20 cellular contexts compared by ENCODE assay signal in the genomic region with DNA sequence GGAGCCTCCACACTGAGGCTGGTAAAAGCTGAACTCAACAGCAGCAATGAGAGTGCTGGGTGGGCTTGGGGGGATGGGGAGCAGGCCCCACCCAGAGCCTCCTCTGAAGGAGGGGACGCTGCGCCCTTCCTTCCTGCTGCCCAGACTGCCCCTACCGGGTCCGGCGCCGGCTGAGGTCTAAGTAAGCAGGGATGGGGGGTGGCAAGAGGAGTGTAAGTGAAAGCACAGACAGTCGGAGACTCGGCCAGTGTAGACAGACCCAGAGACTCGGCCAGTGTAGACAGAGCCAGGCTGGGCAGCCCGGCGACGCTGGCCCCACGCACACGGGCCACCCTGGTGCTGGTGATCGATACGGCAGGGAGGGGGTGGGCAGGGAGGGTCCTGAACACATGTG. TPM values are rescaled to one million over a fixed set of nuclear protein-coding genes. Genes with fewer than 3 reads are reported as not detected.
"Had no signal": no experiment of that assay in that cellular context is flagged by ENCODE, and none has a peak within 500 bp of the region (broad histone marks: within the 10 kb centered on the region; RNA-seq: fewer than 3 reads in every experiment).

No MANE protein-coding gene starts in this region.

- H3K27me3 ChIP-seq: upper lobe of right lung had no signal

- H3K9me3 Mint-ChIP-seq: activated B cell treated with CpG ODN at 0.5 μM for 24 hours; activated CD4-positive, alpha-beta T cell treated with anti-CD3 and anti-CD28 coated beads, Interleukin-2, amount 10 ng/mL, durations not matched to agents 24 days and 14 days; activated naive CD4-positive, alpha-beta T cell treated with anti-CD3 and anti-CD28 coated beads, Interleukin-2, amount 50 U/mL, for 72 hours; activated T-helper 17 cell treated with anti-CD3 and anti-CD28 coated beads, Interleukin-2, amount 50 U/mL, for 72 hours; T-helper 1 cell treated with Interleukin-12 subunit alpha and Interleukin-12 subunit beta and Interleukin-4 antibody, amounts not matched to agents 30 μg/mL and 1 μg/mL, for 36 hours had no signal

- ATAC-seq: activated naive CD4-positive, alpha-beta T cell treated with anti-CD3 and anti-CD28 coated beads, Interleukin-2, amount 50 U/mL, for 72 hours; activated T-helper 17 cell treated with anti-CD3 and anti-CD28 coated beads, Interleukin-2, amount 50 U/mL, for 72 hours; lower lobe of right lung; SK-N-SH treated with all-trans-retinoic acid at 6 μM for 48 hours; upper lobe of right lung had no signal

- H3K4me3 ChIP-seq: lower lobe of right lung, sigmoid colon, upper lobe of right lung had no signal

- DNase-seq: activated B cell treated with CpG ODN at 0.5 μM for 24 hours; activated CD4-positive, alpha-beta T cell treated with anti-CD3 and anti-CD28 coated beads, Interleukin-2, amount 10 ng/mL, durations not matched to agents 24 days and 14 days; activated T-cell treated with anti-CD3 and anti-CD28 coated beads for 4 hours; foreskin melanocyte; naive B cell; sigmoid colon; stimulated activated CD4-positive, alpha-beta T cell treated with anti-CD3 and anti-CD28 coated beads, Interleukin-12 subunit alpha, Interleukin-12 subunit beta, amount 100 ng/mL, for 4 hours; stimulated activated naive CD4-positive, alpha-beta T cell treated with Interleukin-2 at 50 U/mL for 16 hours; upper lobe of right lung had no signal

- H3K9me3 ChIP-seq: lower lobe of right lung, neutrophil, sigmoid colon, upper lobe of right lung had no signal

- H3K4me3 Mint-ChIP-seq: activated B cell treated with CpG ODN at 0.5 μM for 24 hours; activated CD4-positive, alpha-beta T cell treated with anti-CD3 and anti-CD28 coated beads, Interleukin-2, amount 10 ng/mL, durations not matched to agents 24 days and 14 days; activated T-helper 17 cell treated with anti-CD3 and anti-CD28 coated beads, Interleukin-2, amount 50 U/mL, for 72 hours; T-helper 1 cell treated with Interleukin-12 subunit alpha and Interleukin-12 subunit beta and Interleukin-4 antibody, amounts not matched to agents 30 μg/mL and 1 μg/mL, for 36 hours had no signal

- H3K27ac ChIP-seq: lower lobe of right lung, neutrophil, sigmoid colon, upper lobe of right lung had no signal

- H3K36me3 ChIP-seq: lower lobe of right lung, neutrophil had no signal

- H3K27ac Mint-ChIP-seq: activated B cell treated with CpG ODN at 0.5 μM for 24 hours; activated CD4-positive, alpha-beta T cell treated with anti-CD3 and anti-CD28 coated beads, Interleukin-2, amount 10 ng/mL, durations not matched to agents 24 days and 14 days; activated naive CD4-positive, alpha-beta T cell treated with anti-CD3 and anti-CD28 coated beads, Interleukin-2, amount 50 U/mL, for 72 hours; activated T-helper 17 cell treated with anti-CD3 and anti-CD28 coated beads, Interleukin-2, amount 50 U/mL, for 72 hours; progenitor cell of endocrine pancreas; T-helper 1 cell treated with Interleukin-12 subunit alpha and Interleukin-12 subunit beta and Interleukin-4 antibody, amounts not matched to agents 30 μg/mL and 1 μg/mL, for 36 hours had no signal

- H3K36me3 Mint-ChIP-seq: activated naive CD4-positive, alpha-beta T cell treated with anti-CD3 and anti-CD28 coated beads, Interleukin-2, amount 50 U/mL, for 72 hours; naive B cell had no signal

RNA-seq across cellular contexts. Expression of a gene that starts 7.4 kb away (rescaled TPM):
- total RNA-seq: activated B cell treated with CpG ODN at 0.5 μM for 24 hours; activated CD4-positive, alpha-beta T cell treated with anti-CD3 and anti-CD28 coated beads, Interleukin-2, amount 10 ng/mL, durations not matched to agents 24 days and 14 days; activated CD8-positive, alpha-beta memory T cell treated with anti-CD3 and anti-CD28 coated beads for 36 hours; activated naive CD4-positive, alpha-beta T cell treated with anti-CD3 and anti-CD28 coated beads, Interleukin-2, amount 50 U/mL, for 72 hours; activated T-helper 17 cell treated with anti-CD3 and anti-CD28 coated beads, Interleukin-2, amount 50 U/mL, for 72 hours; aorta; kidney epithelial cell; temporal lobe; upper lobe of right lung had no signal
